11 cellular contexts compared by ENCODE assay signal in genomic region chr7:80127412-80128150, GRCh38. TPM values are rescaled to one million over a fixed set of nuclear protein-coding genes. Genes with fewer than 3 reads are reported as not detected.
DNase-seq lines count a peak whose midpoint lies in the region; ATAC-seq lines count a peak whose summit lies in the region.
"Had no signal": no experiment of that assay in that cellular context is flagged by ENCODE, and none has a peak within 500 bp of the region (broad histone marks: within the 10 kb centered on the region; RNA-seq: fewer than 3 reads in every experiment).

No MANE protein-coding gene starts in this region.

- no CpG with 5 or more reads among the region's 1 CpG for WGBS in mesendoderm (ENCODE audit: extremely low coverage, insufficient coverage, low lambda C conversion rate)

- no peaks in the 10 kb centered on the region for H3K27me3 ChIP-seq in BLaER1 treated with 17β-estradiol and CSF1 and Interleukin-3, amounts not matched to agents 10 nM and 100 nM
- no peaks in the 10 kb centered on the region for H3K27me3 ChIP-seq in mesendoderm (ENCODE audit: insufficient read depth, low read length, poor library complexity)
- H3K27me3 ChIP-seq: foreskin keratinocyte had no signal

- H4K5ac ChIP-seq in mesendoderm (ENCODE audit: low read length): no peak overlapping the region

- H3K56ac ChIP-seq in mesendoderm (ENCODE audit: low read length): no peak overlapping the region

- no peak overlapping the region for H3K4ac ChIP-seq in mesendoderm (ENCODE audit: low read depth, low read length)

- H3K79me2 ChIP-seq in mesendoderm (ENCODE audit: control insufficient read depth, insufficient read depth, low read length): no peaks in the 10 kb centered on the region

- H2AK5ac ChIP-seq in mesendoderm (ENCODE audit: low read length): no peak overlapping the region

- H2BK120ac ChIP-seq in mesendoderm (ENCODE audit: low read depth, low read length): no peak overlapping the region

- H3K4me1 ChIP-seq in BLaER1 treated with 17β-estradiol and CSF1 and Interleukin-3, amounts not matched to agents 10 nM and 100 nM: peaks cover 18 to 31% (median 21%) of the 10 kb centered on the region in 10 experiments
- H3K4me1 ChIP-seq in mesendoderm (ENCODE audit: control insufficient read depth, low read depth, low read length): peaks cover 9% of the 10 kb centered on the region
- H3K4me1 ChIP-seq: foreskin keratinocyte had no signal

- no peak overlapping the region for H2BK5ac ChIP-seq in mesendoderm (ENCODE audit: low read length)

- no peak overlapping the region for H3K4me3 ChIP-seq in BLaER1 treated with 17β-estradiol and CSF1 and Interleukin-3, amounts not matched to agents 10 nM and 100 nM
- H3K4me3 ChIP-seq in mesendoderm (ENCODE audit: low read length): no peak overlapping the region

- DNase-seq in NCI-H146 treated with DMSO at 0.1 percent for 48 hours (lab: John Stamatoyannopoulos, UW; ENCODE audit: unreplicated experiment) (peak; percentile 38), astrocyte of the hippocampus (ENCODE audit: low read depth, low spot score) (peak; percentile 69), mesendoderm (peak; percentile 91), DMS114 treated with DMSO at 0.1 percent for 48 hours (lab: John Stamatoyannopoulos, UW; ENCODE audit: unreplicated experiment) (no peak), NCI-H82 (lab: John Stamatoyannopoulos, UW) (no peak)
- DNase-seq: activated CD4-positive, alpha-beta T cell treated with anti-CD3 and anti-CD28 coated beads for 1 hour; stimulated activated naive B cell treated with anti-CD40 and anti-IgM and Interleukin-4, amounts not matched to agents 10 μg/mL and 1 μg/mL and 100 μg/mL, for 72 hours had no signal

- H3K36me3 ChIP-seq in BLaER1 treated with 17β-estradiol and CSF1 and Interleukin-3, amounts not matched to agents 10 nM and 100 nM: no peaks in the 10 kb centered on the region
- no peaks in the 10 kb centered on the region for H3K36me3 ChIP-seq in mesendoderm (ENCODE audit: control insufficient read depth, insufficient read depth, low read length)

- no peaks in the 10 kb centered on the region for H4K20me1 ChIP-seq in BLaER1 treated with 17β-estradiol and CSF1 and Interleukin-3, amounts not matched to agents 10 nM and 100 nM

- H3K23ac ChIP-seq in mesendoderm (ENCODE audit: low read length): no peak overlapping the region

- H3K9ac ChIP-seq in BLaER1 treated with 17β-estradiol and CSF1 and Interleukin-3, amounts not matched to agents 10 nM and 100 nM: no peak overlapping the region
- no peak overlapping the region for H3K9ac ChIP-seq in mesendoderm (ENCODE audit: low read length)

- H3K9me3 ChIP-seq in BLaER1 treated with 17β-estradiol and CSF1 and Interleukin-3, amounts not matched to agents 10 nM and 100 nM (replicated peaks in 1 of 11): peaks cover 10 to 18% (median 15%) of the 10 kb centered on the region in 11 experiments

- peak overlapping the region; percentile 30 for H3K18ac ChIP-seq in mesendoderm (ENCODE audit: low read length)

- H3K4me2 ChIP-seq in BLaER1 treated with 17β-estradiol and CSF1 and Interleukin-3, amounts not matched to agents 10 nM and 100 nM: peak overlapping the region; percentile 9 to 76 (median 35); a peak in 14 of 22 replicates
- no peak overlapping the region for H3K4me2 ChIP-seq in mesendoderm (ENCODE audit: low read length)

- H3K79me1 ChIP-seq in mesendoderm (ENCODE audit: low read length): no peaks in the 10 kb centered on the region

- no peak overlapping the region for H4K8ac ChIP-seq in mesendoderm (ENCODE audit: low read depth, low read length)

- no peak for ATAC-seq in HG03139 (IDR thresholded peaks at IDR 0.05; ENCODE audit: unreplicated experiment)
- no peak for ATAC-seq in GM18858 (IDR thresholded peaks at IDR 0.05; ENCODE audit: unreplicated experiment)
- ATAC-seq: foreskin keratinocyte; stimulated activated naive B cell treated with anti-CD40 and anti-IgM and Interleukin-4, amounts not matched to agents 10 μg/mL and 1 μg/mL and 100 μg/mL, for 72 hours had no signal

- no peak overlapping the region for H2BK15ac ChIP-seq in mesendoderm (replicated peaks; ENCODE audit: low read depth)

- peak overlapping the region in 2 of 11 experiments; percentile 28 to 36; a peak in 2 of 22 replicates for H3K27ac ChIP-seq in BLaER1 treated with 17β-estradiol and CSF1 and Interleukin-3, amounts not matched to agents 10 nM and 100 nM
- no peak overlapping the region for H3K27ac ChIP-seq in mesendoderm (ENCODE audit: low read depth, low read length)
- H3K27ac ChIP-seq: foreskin keratinocyte had no signal

RNA-seq across cellular contexts. Expression of gene GNAI1, which starts 7.0 kb away (rescaled TPM):
- 9.3 TPM for polyA plus RNA-seq in mesendoderm (2013, experiment 1 of 2)
- polyA plus RNA-seq in mesendoderm (2013, experiment 2 of 2): 9.6 TPM

Comparison
In these comparisons a context has a peak if more than half of its experiments do, and no peak if none do; other contexts are left out.
1. DNase-seq: peak in NCI-H146 treated with DMSO at 0.1 percent for 48 hours (single experiment), astrocyte of the hippocampus (single experiment) and mesendoderm (single experiment); none in DMS114 treated with DMSO at 0.1 percent for 48 hours (single experiment) and NCI-H82 (single experiment).